Comparison of ENCODE assay signal across 9 cellular contexts in genomic region chr2:237726401-237726830, GRCh38.
DNase-seq lines count a peak whose midpoint lies in the region; ATAC-seq and TF ChIP-seq lines count a peak whose summit lies in the region.
"Had no signal": no experiment of that assay in that cellular context is flagged by ENCODE, and none has a peak within 500 bp of the region (broad histone marks: within the 10 kb centered on the region; RNA-seq: fewer than 3 reads in every experiment).

No MANE protein-coding gene starts in this region.

- DNase-seq in M059J (ENCODE audit: low read depth), result peak; percentile 30
- DNase-seq in SHP77 treated with DMSO at 0.1 percent for 48 hours (lab: John Stamatoyannopoulos, UW), result peak; percentile 97
- peak; percentile 46 for DNase-seq in Right ventricle myocardium superior
- no peak for DNase-seq in stimulated activated naive B cell treated with anti-CD40 and anti-IgM and Interleukin-4, amounts not matched to agents 10 μg/mL and 1 μg/mL and 100 μg/mL, for 72 hours
- no peak for DNase-seq in erythroblast (lab: John Stamatoyannopoulos, UW)
- no peak for DNase-seq in SK-N-DZ (ENCODE audit: low spot score)
- DNase-seq in HuH-7.5 (ENCODE audit: low spot score), result no peak
- DNase-seq in activated naive CD4-positive, alpha-beta T cell treated with Interleukin-2 at 50 U/mL for 16 hours, result no peak
- DNase-seq: central memory CD4-positive, alpha-beta T cell had no signal

- H3K27ac Mint-ChIP-seq in stimulated activated naive B cell treated with anti-CD40 and anti-IgM and Interleukin-4, amounts not matched to agents 10 μg/mL and 1 μg/mL and 100 μg/mL, for 72 hours, result peak overlapping the region; percentile 83

- ATAC-seq in Right ventricle myocardium superior (ENCODE audit: poor library complexity), result peak; percentile 72
- ATAC-seq in stimulated activated naive B cell treated with anti-CD40 and anti-IgM and Interleukin-4, amounts not matched to agents 10 μg/mL and 1 μg/mL and 100 μg/mL, for 72 hours (replicated peaks), result no peak

- H3K27me3 Mint-ChIP-seq in stimulated activated naive B cell treated with anti-CD40 and anti-IgM and Interleukin-4, amounts not matched to agents 10 μg/mL and 1 μg/mL and 100 μg/mL, for 72 hours, result no peaks in the 10 kb centered on the region

- intact Hi-C loops in Right ventricle myocardium superior (cut with DNase I), result no loop called here

- peaks cover 39 to 77% of the 10 kb centered on the region in 2 donors for H3K4me1 Mint-ChIP-seq in stimulated activated naive B cell treated with anti-CD40 and anti-IgM and Interleukin-4, amounts not matched to agents 10 μg/mL and 1 μg/mL and 100 μg/mL, for 72 hours

- no peak overlapping the region for H3K4me3 Mint-ChIP-seq in stimulated activated naive B cell treated with anti-CD40 and anti-IgM and Interleukin-4, amounts not matched to agents 10 μg/mL and 1 μg/mL and 100 μg/mL, for 72 hours

- H3K9me3 Mint-ChIP-seq in stimulated activated naive B cell treated with anti-CD40 and anti-IgM and Interleukin-4, amounts not matched to agents 10 μg/mL and 1 μg/mL and 100 μg/mL, for 72 hours, result no peaks in the 10 kb centered on the region

- no peak for TF ChIP-seq POLR2A in erythroblast (IDR thresholded peaks at IDR 0.05; ENCODE audit: low read length)

- H3K36me3 Mint-ChIP-seq in stimulated activated naive B cell treated with anti-CD40 and anti-IgM and Interleukin-4, amounts not matched to agents 10 μg/mL and 1 μg/mL and 100 μg/mL, for 72 hours, result peaks cover 38 to 61% of the 10 kb centered on the region in 2 donors

Comparison
In these comparisons a context has a peak if more than half of its experiments do, and no peak if none do; other contexts are left out.
1. DNase-seq: peak in M059J (single experiment), SHP77 treated with DMSO at 0.1 percent for 48 hours (single experiment) and Right ventricle myocardium superior (single experiment); none in stimulated activated naive B cell treated with anti-CD40 and anti-IgM and Interleukin-4, amounts not matched to agents 10 μg/mL and 1 μg/mL and 100 μg/mL, for 72 hours (single experiment), erythroblast (0 of 2), SK-N-DZ (single experiment), HuH-7.5 (single experiment) and activated naive CD4-positive, alpha-beta T cell treated with Interleukin-2 at 50 U/mL for 16 hours (single experiment).